13 cellular contexts compared by ENCODE assay signal in the genomic region with DNA sequence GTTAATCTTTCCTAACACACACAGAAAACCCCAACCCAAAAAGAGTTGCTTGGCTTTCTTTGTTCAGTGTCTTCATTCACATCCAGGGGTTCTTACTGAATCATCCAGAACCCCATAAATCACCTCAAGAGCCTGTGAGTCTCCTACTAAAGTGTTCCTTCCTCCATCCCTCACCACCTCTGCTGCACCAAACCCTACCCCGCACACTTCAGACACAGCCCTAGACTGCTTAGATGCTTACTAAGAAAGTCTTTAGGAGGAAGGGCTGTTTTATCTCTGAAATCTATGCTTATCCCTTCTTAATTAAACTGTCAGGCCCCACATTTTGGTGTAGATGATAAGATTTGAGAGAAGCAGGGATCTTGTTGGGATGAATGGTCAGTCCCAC.
DNase-seq lines count a peak whose midpoint lies in the region; ATAC-seq and TF ChIP-seq lines count a peak whose summit lies in the region.
"Had no signal": no experiment of that assay in that cellular context is flagged by ENCODE, and none has a peak within 500 bp of the region (broad histone marks: within the 10 kb centered on the region; RNA-seq: fewer than 3 reads in every experiment).

No MANE protein-coding gene starts in this region.

- H3K36me3 Mint-ChIP-seq in activated CD4-positive, alpha-beta T cell treated with anti-CD3 and anti-CD28 coated beads, Interleukin-2, amount 10 ng/mL, durations not matched to agents 24 days and 14 days (ENCODE audit: low read depth) = peaks cover 7% of the 10 kb centered on the region
- H3K36me3 Mint-ChIP-seq in T-helper 2 cell treated with Interferon-gamma antibody and Interleukin-4, amounts not matched to agents 5 μg/mL and 100 μg/mL, for 36 hours (ENCODE audit: low read depth) = no peaks in the 10 kb centered on the region
- H3K36me3 Mint-ChIP-seq in stimulated activated naive B cell treated with anti-CD40 and anti-IgM and Interleukin-4, amounts not matched to agents 10 μg/mL and 1 μg/mL and 100 μg/mL, for 72 hours = no peaks in the 10 kb centered on the region

- no peak for TF ChIP-seq CTCF in lower lobe of right lung (IDR thresholded peaks at IDR 0.05)

- ATAC-seq in lower lobe of right lung (no peak), HG02759 (IDR thresholded peaks at IDR 0.05; ENCODE audit: unreplicated experiment) (no peak)
- peak; percentile 50 to 57 for ATAC-seq in stimulated activated naive B cell treated with anti-CD40 and anti-IgM and Interleukin-4, amounts not matched to agents 10 μg/mL and 1 μg/mL and 100 μg/mL, for 72 hours (replicated peaks)

- H3K9me3 ChIP-seq in lower lobe of right lung = no peaks in the 10 kb centered on the region

- H3K4me1 Mint-ChIP-seq in activated CD4-positive, alpha-beta T cell treated with anti-CD3 and anti-CD28 coated beads, Interleukin-2, amount 10 ng/mL, durations not matched to agents 24 days and 14 days = peaks cover 14% of the 10 kb centered on the region
- peaks cover 13% of the 10 kb centered on the region for H3K4me1 Mint-ChIP-seq in T-helper 2 cell treated with Interferon-gamma antibody and Interleukin-4, amounts not matched to agents 5 μg/mL and 100 μg/mL, for 36 hours (ENCODE audit: low read depth)
- H3K4me1 Mint-ChIP-seq in stimulated activated naive B cell treated with anti-CD40 and anti-IgM and Interleukin-4, amounts not matched to agents 10 μg/mL and 1 μg/mL and 100 μg/mL, for 72 hours = peaks cover 9 to 11% of the 10 kb centered on the region in 2 donors

- H3K27me3 Mint-ChIP-seq in activated CD4-positive, alpha-beta T cell treated with anti-CD3 and anti-CD28 coated beads, Interleukin-2, amount 10 ng/mL, durations not matched to agents 24 days and 14 days = no peaks in the 10 kb centered on the region
- peaks cover 5% of the 10 kb centered on the region for H3K27me3 Mint-ChIP-seq in T-helper 2 cell treated with Interferon-gamma antibody and Interleukin-4, amounts not matched to agents 5 μg/mL and 100 μg/mL, for 36 hours (ENCODE audit: low read depth)
- no peaks in the 10 kb centered on the region for H3K27me3 Mint-ChIP-seq in stimulated activated naive B cell treated with anti-CD40 and anti-IgM and Interleukin-4, amounts not matched to agents 10 μg/mL and 1 μg/mL and 100 μg/mL, for 72 hours

- intact Hi-C loops in activated CD4-positive, alpha-beta T cell treated with anti-CD3 and anti-CD28 coated beads, Interleukin-2, amount 10 ng/mL, durations not matched to agents 24 days and 14 days (cut with micrococcal nuclease) = no loop called here
- intact Hi-C loops in lower lobe of right lung (cut with DNase I) = no loop called here

- H3K36me3 ChIP-seq in lower lobe of right lung = no peaks in the 10 kb centered on the region

- no peak overlapping the region for H3K4me3 Mint-ChIP-seq in activated CD4-positive, alpha-beta T cell treated with anti-CD3 and anti-CD28 coated beads, Interleukin-2, amount 10 ng/mL, durations not matched to agents 24 days and 14 days
- H3K4me3 Mint-ChIP-seq in T-helper 2 cell treated with Interferon-gamma antibody and Interleukin-4, amounts not matched to agents 5 μg/mL and 100 μg/mL, for 36 hours = no peak overlapping the region
- H3K4me3 Mint-ChIP-seq in stimulated activated naive B cell treated with anti-CD40 and anti-IgM and Interleukin-4, amounts not matched to agents 10 μg/mL and 1 μg/mL and 100 μg/mL, for 72 hours = peak overlapping the region in 1 of 2 donors; percentile 9
- H3K4me3 Mint-ChIP-seq: H9 had no signal

- H3K4me1 ChIP-seq in lower lobe of right lung = no peaks in the 10 kb centered on the region

- no peak overlapping the region for H3K4me3 ChIP-seq in lower lobe of right lung

- H3K27ac Mint-ChIP-seq in activated CD4-positive, alpha-beta T cell treated with anti-CD3 and anti-CD28 coated beads, Interleukin-2, amount 10 ng/mL, durations not matched to agents 24 days and 14 days = peak overlapping the region; percentile 58
- H3K27ac Mint-ChIP-seq in T-helper 2 cell treated with Interferon-gamma antibody and Interleukin-4, amounts not matched to agents 5 μg/mL and 100 μg/mL, for 36 hours = peak overlapping the region; percentile 67
- peak overlapping the region; percentile 20 for H3K27ac Mint-ChIP-seq in stimulated activated naive B cell treated with anti-CD40 and anti-IgM and Interleukin-4, amounts not matched to agents 10 μg/mL and 1 μg/mL and 100 μg/mL, for 72 hours
- H3K27ac Mint-ChIP-seq: H9 had no signal

- H3K27ac ChIP-seq in lower lobe of right lung = peak overlapping the region; percentile 33
- H3K27ac ChIP-seq: epithelial cell of prostate had no signal

- H3K9me3 Mint-ChIP-seq in activated CD4-positive, alpha-beta T cell treated with anti-CD3 and anti-CD28 coated beads, Interleukin-2, amount 10 ng/mL, durations not matched to agents 24 days and 14 days = peaks cover 22% of the 10 kb centered on the region
- peaks cover 5% of the 10 kb centered on the region for H3K9me3 Mint-ChIP-seq in T-helper 2 cell treated with Interferon-gamma antibody and Interleukin-4, amounts not matched to agents 5 μg/mL and 100 μg/mL, for 36 hours
- peaks cover 0 to 1% of the 10 kb centered on the region in 2 donors for H3K9me3 Mint-ChIP-seq in stimulated activated naive B cell treated with anti-CD40 and anti-IgM and Interleukin-4, amounts not matched to agents 10 μg/mL and 1 μg/mL and 100 μg/mL, for 72 hours
- H3K9me3 Mint-ChIP-seq: H9 had no signal

- in situ Hi-C loops in KBM-7 (cut with MboI; ENCODE audit: low pct_unique_long_range_greater_than_20kb, low sequenced_read_pairs) (loop anchor here (10.0 kb wide), 1 partner anchor 52 kb away; no protein-coding TSS in a partner anchor), G401 (cut with HindIII; ENCODE audit: low sequenced_read_pairs) (no loop called here)

- no peaks in the 10 kb centered on the region for H3K27me3 ChIP-seq in lower lobe of right lung (ENCODE audit: low read depth)

- DNase-seq in activated CD4-positive, alpha-beta T cell treated with anti-CD3 and anti-CD28 coated beads, Interleukin-2, amount 10 ng/mL, durations not matched to agents 24 days and 14 days = no peak
- DNase-seq in activated CD4-positive, alpha-beta T cell treated with anti-CD3 and anti-CD28 coated beads for 1 hour = no peak
- DNase-seq in T-helper 2 cell treated with Interferon-gamma antibody and Interleukin-4, amounts not matched to agents 5 μg/mL and 100 μg/mL, for 36 hours (ENCODE audit: low spot score) = no peak
- DNase-seq in lower lobe of right lung = no peak
- no peak for DNase-seq in stimulated activated naive B cell treated with anti-CD40 and anti-IgM and Interleukin-4, amounts not matched to agents 10 μg/mL and 1 μg/mL and 100 μg/mL, for 72 hours
- no peak for DNase-seq in KBM-7
- no peak for DNase-seq in G401 (ENCODE audit: low spot score)
- DNase-seq: H9, Karpas-422, PC-3, substantia nigra had no signal

Comparison
In these comparisons a context has a peak if more than half of its experiments do, and no peak if none do; other contexts are left out.
1. ATAC-seq: peak in stimulated activated naive B cell treated with anti-CD40 and anti-IgM and Interleukin-4, amounts not matched to agents 10 μg/mL and 1 μg/mL and 100 μg/mL, for 72 hours (2 of 2); none in lower lobe of right lung (0 of 2) and HG02759 (single experiment).
2. Peak in every context shown above with its lines, with median percentiles within 50 percentile points of each other: H3K27ac Mint-ChIP-seq.